ENCODE assay signal across 18 cellular contexts in genomic region chr17:30219833-30220232, GRCh38. TPM values are rescaled to one million over a fixed set of nuclear protein-coding genes. Genes with fewer than 3 reads are reported as not detected.
DNase-seq lines count a peak whose midpoint lies in the region; ATAC-seq and TF ChIP-seq lines count a peak whose summit lies in the region.
"Had no signal": no experiment of that assay in that cellular context is flagged by ENCODE, and none has a peak within 500 bp of the region (broad histone marks: within the 10 kb centered on the region; RNA-seq: fewer than 3 reads in every experiment).

No MANE protein-coding gene starts in this region.

- peak overlapping the region; percentile 44 for H3K4me2 ChIP-seq in hepatocyte
- H3K4me2 ChIP-seq: BLaER1, GM23338 had no signal

- H3K27me3 Mint-ChIP-seq in type B pancreatic cell = no peaks in the 10 kb centered on the region

- TF ChIP-seq POLR2A in right lobe of liver (IDR thresholded peaks at IDR 0.05) = no peak

- no peak overlapping the region for H3K4me3 Mint-ChIP-seq in type B pancreatic cell
- H3K4me3 Mint-ChIP-seq: CD8-positive, alpha-beta memory T cell; GM23338 had no signal

- H3K27me3 ChIP-seq in hepatocyte (no peaks in the 10 kb centered on the region), right lobe of liver (no peaks in the 10 kb centered on the region)
- H3K27me3 ChIP-seq: BLaER1 had no signal

- no peak overlapping the region for H2AFZ ChIP-seq in hepatocyte
- H2AFZ ChIP-seq: GM23338 had no signal

- H4K20me1 ChIP-seq in hepatocyte (ENCODE audit: insufficient read depth, poor library complexity, severe bottlenecking) = no peaks in the 10 kb centered on the region
- H4K20me1 ChIP-seq: BLaER1 had no signal

- WGBS in hepatocyte (ENCODE audit: low lambda C conversion rate, missing lambda C conversion rate) = 52% methylated on average over 7 of the region's 7 CpGs
- WGBS in right lobe of liver (ENCODE audit: insufficient coverage, low coverage, low lambda C conversion rate, missing lambda C conversion rate) = 17% methylated on average over 5 of the region's 7 CpGs

- H3K4me3 ChIP-seq in hepatocyte (no peak overlapping the region), right lobe of liver (no peak overlapping the region)
- H3K4me3 ChIP-seq: BLaER1, GM23338 had no signal

- intact Hi-C loops in right lobe of liver (cut with DNase I) = no loop called here

- no peaks in the 10 kb centered on the region for H3K9me2 ChIP-seq in hepatocyte (replicated peaks; ENCODE audit: insufficient read depth)

- H3K4me1 Mint-ChIP-seq in type B pancreatic cell (ENCODE audit: unreplicated experiment) = peaks cover 14% of the 10 kb centered on the region
- H3K4me1 Mint-ChIP-seq: CD8-positive, alpha-beta memory T cell had no signal

- no peaks in the 10 kb centered on the region for H3K36me3 Mint-ChIP-seq in type B pancreatic cell

- H3K9me3 ChIP-seq in hepatocyte (ENCODE audit: low read depth) (no peaks in the 10 kb centered on the region), right lobe of liver (no peaks in the 10 kb centered on the region)
- H3K9me3 ChIP-seq: BLaER1 had no signal

- no peaks in the 10 kb centered on the region for H3K9me3 Mint-ChIP-seq in type B pancreatic cell
- H3K9me3 Mint-ChIP-seq: GM23338 had no signal

- TF ChIP-seq CTCF in hepatocyte (IDR thresholded peaks at IDR 0.05; ENCODE audit: poor library complexity) (no peak), right lobe of liver (IDR thresholded peaks at IDR 0.05) (no peak), type B pancreatic cell (conservative IDR thresholded peaks at IDR 0.05) (no peak)

- peak; percentile 80 to 95 (median 90) for ATAC-seq in right lobe of liver
- ATAC-seq: GM23338 had no signal

- H3K27ac ChIP-seq in hepatocyte (peak overlapping the region; percentile 60), right lobe of liver (no peak overlapping the region)
- H3K27ac ChIP-seq: 22Rv1, BLaER1 had no signal

- H3K4me1 ChIP-seq in hepatocyte (ENCODE audit: insufficient read depth) (peaks cover 21% of the 10 kb centered on the region), right lobe of liver (peaks cover 0 to 10% (median 0%) of the 10 kb centered on the region in 4 donors)
- H3K4me1 ChIP-seq: BLaER1 had no signal

- DNase-seq in NCI-H82 (lab: John Stamatoyannopoulos, UW) (peak; percentile 61), NCI-H82 treated with DMSO at 0.1 percent for 48 hours (lab: John Stamatoyannopoulos, UW; ENCODE audit: unreplicated experiment) (no peak), hepatocyte (ENCODE audit: low spot score) (peak; percentile 56), right lobe of liver (peak in 2 of 3 donors; percentile 35 to 74), type B pancreatic cell (ENCODE audit: extremely low spot score, unreplicated experiment) (no peak), NCI-H1417 (lab: John Stamatoyannopoulos, UW) (no peak)
- DNase-seq in stimulated activated CD4-positive, alpha-beta T cell treated with anti-CD3 and anti-CD28 coated beads, Interleukin-4, amount 100 ng/mL, for 4 hours = no peak
- DNase-seq in NK-92 treated with Interleukin-12 subunit alpha and Interleukin-12 subunit beta, amount 100 ng/mL, for 24 hours (lab: John Stamatoyannopoulos, UW) = no peak
- DNase-seq: AML-193; CD8-positive, alpha-beta memory T cell; DMS53; GF-D8; H7 had no signal

- H3K36me3 ChIP-seq in hepatocyte (replicated peaks; ENCODE audit: insufficient read depth, low read depth) (no peaks in the 10 kb centered on the region), right lobe of liver (no peaks in the 10 kb centered on the region)
- H3K36me3 ChIP-seq: BLaER1 had no signal

- H3K79me2 ChIP-seq in hepatocyte = no peaks in the 10 kb centered on the region

- H3K27ac Mint-ChIP-seq in type B pancreatic cell = peak overlapping the region; percentile 30
- H3K27ac Mint-ChIP-seq: CD8-positive, alpha-beta memory T cell; GM23338 had no signal

RNA-seq across cellular contexts. Expression of gene SLC6A4, which starts 15.7 kb away (rescaled TPM):
- 2.0 and 3.8 TPM in 2 replicates for total RNA-seq in hepatocyte
- polyA plus RNA-seq in hepatocyte = 2.6 and 6.0 TPM in 2 replicates
- total RNA-seq in right lobe of liver = not detected
- total RNA-seq in type B pancreatic cell (ENCODE audit: low replicate concordance) = 9.4 and 34.7 TPM in 2 replicates
- total RNA-seq: A673; CD8-positive, alpha-beta memory T cell; H7; HT-29 had no signal

Comparison
In these comparisons a context has a peak if more than half of its experiments do, and no peak if none do; other contexts are left out.
1. DNase-seq: peak in NCI-H82 (single experiment), hepatocyte (single experiment) and right lobe of liver (2 of 3); none in NCI-H82 treated with DMSO at 0.1 percent for 48 hours (single experiment), type B pancreatic cell (single experiment), stimulated activated CD4-positive, alpha-beta T cell treated with anti-CD3 and anti-CD28 coated beads, Interleukin-4, amount 100 ng/mL, for 4 hours (0 of 2), NK-92 treated with Interleukin-12 subunit alpha and Interleukin-12 subunit beta, amount 100 ng/mL, for 24 hours (single experiment) and NCI-H1417 (0 of 3).